8 cellular contexts compared by ENCODE assay signal in the genomic region with DNA sequence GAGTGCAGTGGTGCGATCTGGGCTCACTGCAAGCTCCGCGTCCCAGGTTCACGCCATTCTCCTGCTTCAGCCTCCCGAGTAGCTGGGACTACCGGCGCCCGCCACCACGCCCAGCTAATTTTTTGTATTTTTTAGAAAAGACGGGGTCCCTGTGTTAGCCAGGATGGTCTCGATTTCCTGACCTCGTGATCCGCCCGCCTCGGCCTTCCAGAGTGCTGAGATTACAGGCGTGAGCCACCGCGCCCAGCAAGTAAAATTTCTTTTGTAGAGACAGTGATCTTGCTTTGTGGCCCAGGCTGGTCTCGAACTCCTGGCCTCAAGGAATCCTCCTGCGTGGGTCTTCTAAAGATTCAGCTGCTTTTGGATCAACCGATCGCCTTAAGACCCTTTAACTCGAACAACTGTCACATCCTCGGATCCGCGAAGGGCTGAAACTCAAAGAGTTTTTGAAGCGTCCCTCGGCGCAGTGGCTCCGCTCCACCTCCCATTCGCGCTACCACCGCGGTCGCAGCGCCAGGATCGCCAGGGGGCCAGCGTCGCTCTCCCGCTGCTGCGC. TPM values are rescaled to one million over a fixed set of nuclear protein-coding genes. Genes with fewer than 3 reads are reported as not detected.
A peak's percentile ranks its signal among the peaks of the same experiment; 100 is the strongest.
DNase-seq lines count a peak whose midpoint lies in the region; ATAC-seq and TF ChIP-seq lines count a peak whose summit lies in the region.
"Not testable (repeated sequence)": the region's sequence is repeated elsewhere in the genome, so short reads cannot be mapped to it uniquely, and the experiment has no call there.

No MANE protein-coding gene starts in this region.

- not testable (repeated sequence) for H3K27me3 ChIP-seq in AG04450 (ENCODE audit: control insufficient read depth, insufficient read depth, low read length); GM23338 (ENCODE audit: insufficient read depth); duodenal mucosa (ENCODE audit: control insufficient read depth in 1 of 2, insufficient read depth in 2 of 2, low read length in 2 of 2); iPS DF 6.9 (ENCODE audit: control insufficient read depth, insufficient read depth, low read length)

- not testable (repeated sequence) for H3K9me3 Mint-ChIP-seq in GM23338; activated naive CD4-positive, alpha-beta T cell treated with anti-CD3 and anti-CD28 coated beads, Interleukin-2, amount 50 U/mL, for 24 hours; naive thymus-derived CD8-positive, alpha-beta T cell; stimulated activated memory B cell treated with anti-CD40 and anti-IgM and Interleukin-4, amounts not matched to agents 10 μg/mL and 1 μg/mL and 100 μg/mL, for 72 hours

- POLR2A ChIA-PET in AG04450 (lab: Yijun Ruan, JAX) (interaction anchor here (0.5 to 2.5 kb wide), 7 partner anchors 10 to 287 kb away, joined by 3 to 17 read pairs (median 5); partner anchors contain the start of gene KCTD7), RWPE1 (lab: Yijun Ruan, JAX; ENCODE audit: low non-redundant PET) (interaction anchor here (0.5 to 2.0 kb wide), 3 partner anchors 24 to 86 kb away, joined by 3 to 10 read pairs (median 5); partner anchors contain the start of gene RABGEF1)
- POLR2A ChIA-PET in naive thymus-derived CD8-positive, alpha-beta T cell (lab: Charles Lee): interaction anchor here (0.6 to 3.2 kb wide), 14 partner anchors 10 to 341 kb away, joined by 3 to 20 read pairs (median 8); partner anchors contain the start of genes KCTD7, RABGEF1, SBDS and TMEM248

- H3K27ac Mint-ChIP-seq in GM23338: peak overlapping the region; percentile 99
- peak overlapping the region; percentile 98 for H3K27ac Mint-ChIP-seq in activated naive CD4-positive, alpha-beta T cell treated with anti-CD3 and anti-CD28 coated beads, Interleukin-2, amount 50 U/mL, for 24 hours
- peak overlapping the region; percentile 93 to 100 (median 99) for H3K27ac Mint-ChIP-seq in naive thymus-derived CD8-positive, alpha-beta T cell
- peak overlapping the region; percentile 94 for H3K27ac Mint-ChIP-seq in stimulated activated memory B cell treated with anti-CD40 and anti-IgM and Interleukin-4, amounts not matched to agents 10 μg/mL and 1 μg/mL and 100 μg/mL, for 72 hours

- H3K27ac ChIP-seq in AG04450 (ENCODE audit: low read depth, low read length) (peak overlapping the region; percentile 99), GM23338 (ENCODE audit: low read depth) (peak overlapping the region; percentile 99), RWPE1 (peak overlapping the region; percentile 98), duodenal mucosa (ENCODE audit: low read depth, low read length) (peak overlapping the region; percentile 99)
- H3K27ac ChIP-seq in iPS DF 6.9 (ENCODE audit: low read length): not testable (repeated sequence)

- H3K9ac ChIP-seq in duodenal mucosa (ENCODE audit: low read depth in 1 of 2, low read length in 2 of 2): peak overlapping the region; percentile 82 to 95

- H4K20me1 ChIP-seq in GM23338 (replicated peaks; ENCODE audit: insufficient read depth): peaks cover 19% of the 10 kb centered on the region

- H3K4me3 ChIP-seq in AG04450 (ENCODE audit: low read depth, low read length) (peak overlapping the region; percentile 87), GM23338 (peak overlapping the region; percentile 99), duodenal mucosa (ENCODE audit: low read depth in 1 of 2, low read length in 2 of 2) (peak overlapping the region; percentile 85 to 87), iPS DF 6.9 (ENCODE audit: low read length) (peak overlapping the region; percentile 77; the same call in 1 of the 2 replicates)

- no CpG with 5 or more reads among the region's 41 CpGs for WGBS in iPS DF 6.9 (ENCODE audit: insufficient coverage, insufficient read length)

- H3K4me1 ChIP-seq in GM23338 (ENCODE audit: insufficient read depth); duodenal mucosa (ENCODE audit: control insufficient read depth in 1 of 2, insufficient read depth in 2 of 2, low read length in 2 of 2); iPS DF 6.9 (ENCODE audit: control insufficient read depth, insufficient read depth, low read length): not testable (repeated sequence)

- H3K4me3 Mint-ChIP-seq in GM23338: peak overlapping the region; percentile 96
- H3K4me3 Mint-ChIP-seq in activated naive CD4-positive, alpha-beta T cell treated with anti-CD3 and anti-CD28 coated beads, Interleukin-2, amount 50 U/mL, for 24 hours: peak overlapping the region; percentile 97
- peak overlapping the region; percentile 93 to 100 (median 98) for H3K4me3 Mint-ChIP-seq in naive thymus-derived CD8-positive, alpha-beta T cell
- peak overlapping the region; percentile 93 for H3K4me3 Mint-ChIP-seq in stimulated activated memory B cell treated with anti-CD40 and anti-IgM and Interleukin-4, amounts not matched to agents 10 μg/mL and 1 μg/mL and 100 μg/mL, for 72 hours

- H3K27me3 Mint-ChIP-seq in GM23338 (ENCODE audit: insufficient read depth, low read depth, poor library complexity): peaks cover 20% of the 10 kb centered on the region
- not testable (repeated sequence) for H3K27me3 Mint-ChIP-seq in activated naive CD4-positive, alpha-beta T cell treated with anti-CD3 and anti-CD28 coated beads, Interleukin-2, amount 50 U/mL, for 24 hours; naive thymus-derived CD8-positive, alpha-beta T cell; stimulated activated memory B cell treated with anti-CD40 and anti-IgM and Interleukin-4, amounts not matched to agents 10 μg/mL and 1 μg/mL and 100 μg/mL, for 72 hours

- TF ChIP-seq CTCF in AG04450 (IDR thresholded peaks at IDR 0.05; ENCODE audit: low read depth, low read length): peak; percentile 27
- TF ChIP-seq CTCF in GM23338 (conservative IDR thresholded peaks at IDR 0.05; ENCODE audit: low read depth in 2 of 2); RWPE1 (conservative IDR thresholded peaks at IDR 0.05; ENCODE audit: low read depth): not testable (repeated sequence)

- H3K4me2 ChIP-seq in GM23338: peak overlapping the region; percentile 91

- ATAC-seq in GM23338; naive thymus-derived CD8-positive, alpha-beta T cell; stimulated activated memory B cell treated with anti-CD40 and anti-IgM and Interleukin-4, amounts not matched to agents 10 μg/mL and 1 μg/mL and 100 μg/mL, for 72 hours: not testable (repeated sequence)

- DNase-seq in AG04450 (ENCODE audit: low read depth, low spot score); GM23338 (ENCODE audit: low spot score); RWPE1 (ENCODE audit: low spot score); iPS DF 6.9 (ENCODE audit: low read depth, low spot score); naive thymus-derived CD8-positive, alpha-beta T cell: not testable (repeated sequence)

- H3K36me3 Mint-ChIP-seq in GM23338 (ENCODE audit: low read depth); activated naive CD4-positive, alpha-beta T cell treated with anti-CD3 and anti-CD28 coated beads, Interleukin-2, amount 50 U/mL, for 24 hours; naive thymus-derived CD8-positive, alpha-beta T cell; stimulated activated memory B cell treated with anti-CD40 and anti-IgM and Interleukin-4, amounts not matched to agents 10 μg/mL and 1 μg/mL and 100 μg/mL, for 72 hours: not testable (repeated sequence)

- H2AFZ ChIP-seq in GM23338: peak overlapping the region; percentile 95; the same call in 1 of the 2 replicates

- CTCF ChIA-PET in AG04450 (lab: Charles Lee); RWPE1 (lab: Yijun Ruan, JAX): not testable (repeated sequence)

- not testable (repeated sequence) for H3K4me1 Mint-ChIP-seq in GM23338
- H3K4me1 Mint-ChIP-seq in activated naive CD4-positive, alpha-beta T cell treated with anti-CD3 and anti-CD28 coated beads, Interleukin-2, amount 50 U/mL, for 24 hours: peaks cover 37% of the 10 kb centered on the region
- H3K4me1 Mint-ChIP-seq in naive thymus-derived CD8-positive, alpha-beta T cell: peaks cover 14 to 42% (median 36%) of the 10 kb centered on the region in 4 donors
- peaks cover 32% of the 10 kb centered on the region for H3K4me1 Mint-ChIP-seq in stimulated activated memory B cell treated with anti-CD40 and anti-IgM and Interleukin-4, amounts not matched to agents 10 μg/mL and 1 μg/mL and 100 μg/mL, for 72 hours

- not testable (repeated sequence) for H3K9me3 ChIP-seq in AG04450 (ENCODE audit: control insufficient read depth, insufficient read depth, low read length); duodenal mucosa (ENCODE audit: control insufficient read depth in 1 of 2, low read length in 2 of 2); iPS DF 6.9 (ENCODE audit: control insufficient read depth, insufficient read depth, low read length)

- H3K9me2 ChIP-seq in GM23338 (ENCODE audit: insufficient read depth): not testable (repeated sequence)

- H3K36me3 ChIP-seq in GM23338 (ENCODE audit: insufficient read depth); duodenal mucosa (ENCODE audit: control insufficient read depth in 1 of 2, insufficient read depth in 2 of 2, low read length in 2 of 2); iPS DF 6.9 (ENCODE audit: control insufficient read depth, insufficient read depth, low read length): not testable (repeated sequence)

- peaks cover 47% of the 10 kb centered on the region for H3K79me2 ChIP-seq in GM23338 (replicated peaks; ENCODE audit: insufficient read depth)

- H3F3A ChIP-seq in GM23338 (replicated peaks; ENCODE audit: low read depth): peaks cover 21% of the 10 kb centered on the region

RNA-seq across cellular contexts. Expression of gene KCTD7, which starts 25.1 kb away (rescaled TPM):
- polyA plus RNA-seq in AG04450 (2011; rRNA removed): 14.7 and 14.8 TPM in 2 replicates
- polyA minus RNA-seq in AG04450 (2011; rRNA and poly(A)+ RNA removed): 13.4 and 17.1 TPM in 2 replicates
- total RNA-seq in GM23338 (2014; rRNA removed; shearing (Covaris generic)): 19.8 and 21.0 TPM in 2 replicates
- polyA plus RNA-seq in GM23338 (2016; fragmentation: Nextera tagmentation; extraction: Ambion mirVana): 3.7 and 3.8 TPM in 2 replicates
- total RNA-seq in naive thymus-derived CD8-positive, alpha-beta T cell: 10 to 100 TPM; 35.8 to 37.0 TPM
- 10 to 100 TPM; 11.0 to 14.5 (median 11.9) TPM for polyA plus RNA-seq in naive thymus-derived CD8-positive, alpha-beta T cell
